ENCODE assay signal across 1 cellular context in the genomic region with DNA sequence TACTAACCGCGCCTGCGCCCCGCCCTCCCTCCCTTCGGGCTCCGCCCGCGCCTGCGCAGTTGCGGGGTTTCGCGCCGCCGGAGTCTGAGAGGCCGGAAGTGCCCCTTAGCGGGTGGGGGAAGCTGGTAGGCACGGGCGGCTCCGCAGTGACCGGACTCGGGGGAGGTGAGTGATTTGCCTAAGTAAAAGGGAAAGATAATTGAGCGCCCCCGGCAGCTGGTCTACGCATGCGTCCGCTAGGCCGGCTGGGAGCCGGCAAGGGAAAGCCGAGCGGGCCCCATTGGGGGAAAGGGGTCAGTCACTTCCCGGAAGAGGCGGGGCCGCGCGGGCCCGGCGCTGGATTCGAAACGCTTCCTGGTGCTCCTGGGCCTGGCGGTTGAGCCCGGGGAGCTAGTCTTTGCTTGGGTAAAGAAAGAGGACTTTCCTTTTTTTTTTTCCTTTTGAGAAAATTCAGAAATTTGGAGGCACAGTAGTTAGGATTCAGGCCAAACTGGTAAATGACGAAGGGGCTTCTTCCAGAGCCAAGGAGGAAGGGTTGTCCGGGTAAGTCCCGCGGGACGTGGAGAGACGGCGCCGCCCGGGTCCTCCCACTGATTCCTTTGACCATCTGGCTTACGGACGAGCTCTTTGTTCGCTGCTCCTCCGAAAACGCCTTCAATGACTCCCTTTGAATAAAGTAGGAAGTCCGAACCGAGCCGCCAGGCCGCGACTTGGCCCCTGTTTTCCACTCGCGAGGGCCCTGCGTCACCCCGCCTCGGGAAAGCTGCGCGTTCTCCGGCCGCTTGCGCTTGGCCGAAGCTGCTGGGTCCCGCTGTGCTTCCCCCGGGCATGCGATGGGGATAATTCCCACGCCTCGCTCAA.
TF ChIP-seq lines count a peak whose summit lies in the region.

A gene with protein sequence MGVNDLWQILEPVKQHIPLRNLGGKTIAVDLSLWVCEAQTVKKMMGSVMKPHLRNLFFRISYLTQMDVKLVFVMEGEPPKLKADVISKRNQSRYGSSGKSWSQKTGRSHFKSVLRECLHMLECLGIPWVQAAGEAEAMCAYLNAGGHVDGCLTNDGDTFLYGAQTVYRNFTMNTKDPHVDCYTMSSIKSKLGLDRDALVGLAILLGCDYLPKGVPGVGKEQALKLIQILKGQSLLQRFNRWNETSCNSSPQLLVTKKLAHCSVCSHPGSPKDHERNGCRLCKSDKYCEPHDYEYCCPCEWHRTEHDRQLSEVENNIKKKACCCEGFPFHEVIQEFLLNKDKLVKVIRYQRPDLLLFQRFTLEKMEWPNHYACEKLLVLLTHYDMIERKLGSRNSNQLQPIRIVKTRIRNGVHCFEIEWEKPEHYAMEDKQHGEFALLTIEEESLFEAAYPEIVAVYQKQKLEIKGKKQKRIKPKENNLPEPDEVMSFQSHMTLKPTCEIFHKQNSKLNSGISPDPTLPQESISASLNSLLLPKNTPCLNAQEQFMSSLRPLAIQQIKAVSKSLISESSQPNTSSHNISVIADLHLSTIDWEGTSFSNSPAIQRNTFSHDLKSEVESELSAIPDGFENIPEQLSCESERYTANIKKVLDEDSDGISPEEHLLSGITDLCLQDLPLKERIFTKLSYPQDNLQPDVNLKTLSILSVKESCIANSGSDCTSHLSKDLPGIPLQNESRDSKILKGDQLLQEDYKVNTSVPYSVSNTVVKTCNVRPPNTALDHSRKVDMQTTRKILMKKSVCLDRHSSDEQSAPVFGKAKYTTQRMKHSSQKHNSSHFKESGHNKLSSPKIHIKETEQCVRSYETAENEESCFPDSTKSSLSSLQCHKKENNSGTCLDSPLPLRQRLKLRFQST (plus strand): TSS at position 336 of the 861 bp plus-strand sequence. CDS start 5,806 bp downstream, outside the sequence.
A gene with protein sequence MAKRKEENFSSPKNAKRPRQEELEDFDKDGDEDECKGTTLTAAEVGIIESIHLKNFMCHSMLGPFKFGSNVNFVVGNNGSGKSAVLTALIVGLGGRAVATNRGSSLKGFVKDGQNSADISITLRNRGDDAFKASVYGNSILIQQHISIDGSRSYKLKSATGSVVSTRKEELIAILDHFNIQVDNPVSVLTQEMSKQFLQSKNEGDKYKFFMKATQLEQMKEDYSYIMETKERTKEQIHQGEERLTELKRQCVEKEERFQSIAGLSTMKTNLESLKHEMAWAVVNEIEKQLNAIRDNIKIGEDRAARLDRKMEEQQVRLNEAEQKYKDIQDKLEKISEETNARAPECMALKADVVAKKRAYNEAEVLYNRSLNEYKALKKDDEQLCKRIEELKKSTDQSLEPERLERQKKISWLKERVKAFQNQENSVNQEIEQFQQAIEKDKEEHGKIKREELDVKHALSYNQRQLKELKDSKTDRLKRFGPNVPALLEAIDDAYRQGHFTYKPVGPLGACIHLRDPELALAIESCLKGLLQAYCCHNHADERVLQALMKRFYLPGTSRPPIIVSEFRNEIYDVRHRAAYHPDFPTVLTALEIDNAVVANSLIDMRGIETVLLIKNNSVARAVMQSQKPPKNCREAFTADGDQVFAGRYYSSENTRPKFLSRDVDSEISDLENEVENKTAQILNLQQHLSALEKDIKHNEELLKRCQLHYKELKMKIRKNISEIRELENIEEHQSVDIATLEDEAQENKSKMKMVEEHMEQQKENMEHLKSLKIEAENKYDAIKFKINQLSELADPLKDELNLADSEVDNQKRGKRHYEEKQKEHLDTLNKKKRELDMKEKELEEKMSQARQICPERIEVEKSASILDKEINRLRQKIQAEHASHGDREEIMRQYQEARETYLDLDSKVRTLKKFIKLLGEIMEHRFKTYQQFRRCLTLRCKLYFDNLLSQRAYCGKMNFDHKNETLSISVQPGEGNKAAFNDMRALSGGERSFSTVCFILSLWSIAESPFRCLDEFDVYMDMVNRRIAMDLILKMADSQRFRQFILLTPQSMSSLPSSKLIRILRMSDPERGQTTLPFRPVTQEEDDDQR (minus strand): TSS at position 8 of the 861 bp plus-strand sequence. CDS start 7,864 bp downstream, outside the sequence.

TF ChIP-seq in K562, 482 proteins besides CTCF, POLR2A, EP300 and RAD21 (continued from another document and continues in another):
- TF ChIP-seq, protein P1, sequence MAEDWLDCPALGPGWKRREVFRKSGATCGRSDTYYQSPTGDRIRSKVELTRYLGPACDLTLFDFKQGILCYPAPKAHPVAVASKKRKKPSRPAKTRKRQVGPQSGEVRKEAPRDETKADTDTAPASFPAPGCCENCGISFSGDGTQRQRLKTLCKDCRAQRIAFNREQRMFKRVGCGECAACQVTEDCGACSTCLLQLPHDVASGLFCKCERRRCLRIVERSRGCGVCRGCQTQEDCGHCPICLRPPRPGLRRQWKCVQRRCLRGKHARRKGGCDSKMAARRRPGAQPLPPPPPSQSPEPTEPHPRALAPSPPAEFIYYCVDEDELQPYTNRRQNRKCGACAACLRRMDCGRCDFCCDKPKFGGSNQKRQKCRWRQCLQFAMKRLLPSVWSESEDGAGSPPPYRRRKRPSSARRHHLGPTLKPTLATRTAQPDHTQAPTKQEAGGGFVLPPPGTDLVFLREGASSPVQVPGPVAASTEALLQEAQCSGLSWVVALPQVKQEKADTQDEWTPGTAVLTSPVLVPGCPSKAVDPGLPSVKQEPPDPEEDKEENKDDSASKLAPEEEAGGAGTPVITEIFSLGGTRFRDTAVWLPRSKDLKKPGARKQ (CRISPR knock-in tag; IDR thresholded peaks at IDR 0.05): no peak
- TF ChIP-seq CEBPB (tag; IDR thresholded peaks at IDR 0.05): no peak
- TF ChIP-seq, protein P2, sequence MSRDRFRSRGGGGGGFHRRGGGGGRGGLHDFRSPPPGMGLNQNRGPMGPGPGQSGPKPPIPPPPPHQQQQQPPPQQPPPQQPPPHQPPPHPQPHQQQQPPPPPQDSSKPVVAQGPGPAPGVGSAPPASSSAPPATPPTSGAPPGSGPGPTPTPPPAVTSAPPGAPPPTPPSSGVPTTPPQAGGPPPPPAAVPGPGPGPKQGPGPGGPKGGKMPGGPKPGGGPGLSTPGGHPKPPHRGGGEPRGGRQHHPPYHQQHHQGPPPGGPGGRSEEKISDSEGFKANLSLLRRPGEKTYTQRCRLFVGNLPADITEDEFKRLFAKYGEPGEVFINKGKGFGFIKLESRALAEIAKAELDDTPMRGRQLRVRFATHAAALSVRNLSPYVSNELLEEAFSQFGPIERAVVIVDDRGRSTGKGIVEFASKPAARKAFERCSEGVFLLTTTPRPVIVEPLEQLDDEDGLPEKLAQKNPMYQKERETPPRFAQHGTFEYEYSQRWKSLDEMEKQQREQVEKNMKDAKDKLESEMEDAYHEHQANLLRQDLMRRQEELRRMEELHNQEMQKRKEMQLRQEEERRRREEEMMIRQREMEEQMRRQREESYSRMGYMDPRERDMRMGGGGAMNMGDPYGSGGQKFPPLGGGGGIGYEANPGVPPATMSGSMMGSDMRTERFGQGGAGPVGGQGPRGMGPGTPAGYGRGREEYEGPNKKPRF (IDR thresholded peaks at IDR 0.05; ENCODE audit: low read depth, low read length): no peak
- TF ChIP-seq TAF9B (IDR thresholded peaks at IDR 0.05; ENCODE audit: partially characterized antibody): peak; percentile 45
- TF ChIP-seq, protein P3, sequence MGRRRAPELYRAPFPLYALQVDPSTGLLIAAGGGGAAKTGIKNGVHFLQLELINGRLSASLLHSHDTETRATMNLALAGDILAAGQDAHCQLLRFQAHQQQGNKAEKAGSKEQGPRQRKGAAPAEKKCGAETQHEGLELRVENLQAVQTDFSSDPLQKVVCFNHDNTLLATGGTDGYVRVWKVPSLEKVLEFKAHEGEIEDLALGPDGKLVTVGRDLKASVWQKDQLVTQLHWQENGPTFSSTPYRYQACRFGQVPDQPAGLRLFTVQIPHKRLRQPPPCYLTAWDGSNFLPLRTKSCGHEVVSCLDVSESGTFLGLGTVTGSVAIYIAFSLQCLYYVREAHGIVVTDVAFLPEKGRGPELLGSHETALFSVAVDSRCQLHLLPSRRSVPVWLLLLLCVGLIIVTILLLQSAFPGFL (CRISPR knock-in tag; IDR thresholded peaks at IDR 0.05): no peak
- TF ChIP-seq NFXL1 (CRISPR knock-in tag; IDR thresholded peaks at IDR 0.05): no peak
- TF ChIP-seq TCF7 (IDR thresholded peaks at IDR 0.05; ENCODE audit: borderline replicate concordance): no peak
- no peak for TF ChIP-seq HNRNPL (IDR thresholded peaks at IDR 0.05; ENCODE audit: low read depth, low read length)
- TF ChIP-seq, protein P4, sequence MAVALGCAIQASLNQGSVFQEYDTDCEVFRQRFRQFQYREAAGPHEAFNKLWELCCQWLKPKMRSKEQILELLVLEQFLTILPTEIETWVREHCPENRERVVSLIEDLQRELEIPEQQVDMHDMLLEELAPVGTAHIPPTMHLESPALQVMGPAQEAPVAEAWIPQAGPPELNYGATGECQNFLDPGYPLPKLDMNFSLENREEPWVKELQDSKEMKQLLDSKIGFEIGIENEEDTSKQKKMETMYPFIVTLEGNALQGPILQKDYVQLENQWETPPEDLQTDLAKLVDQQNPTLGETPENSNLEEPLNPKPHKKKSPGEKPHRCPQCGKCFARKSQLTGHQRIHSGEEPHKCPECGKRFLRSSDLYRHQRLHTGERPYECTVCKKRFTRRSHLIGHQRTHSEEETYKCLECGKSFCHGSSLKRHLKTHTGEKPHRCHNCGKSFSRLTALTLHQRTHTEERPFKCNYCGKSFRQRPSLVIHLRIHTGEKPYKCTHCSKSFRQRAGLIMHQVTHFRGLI (CRISPR knock-in tag; IDR thresholded peaks at IDR 0.05): no peak
- TF ChIP-seq TEAD4 (IDR thresholded peaks at IDR 0.05; ENCODE audit: low read length): no peak
- no peak for TF ChIP-seq TEAD4 (CRISPR knock-in tag; IDR thresholded peaks at IDR 0.05; ENCODE audit: borderline replicate concordance)
- no peak for TF ChIP-seq IFI16 (CRISPR knock-in tag; IDR thresholded peaks at IDR 0.05)
- peak; percentile 88 for TF ChIP-seq ELF2 (CRISPR knock-in tag; IDR thresholded peaks at IDR 0.05)
- no peak for TF ChIP-seq SNIP1 (IDR thresholded peaks at IDR 0.05; ENCODE audit: low read depth)
- peak; percentile 58 for TF ChIP-seq SUPT5H (IDR thresholded peaks at IDR 0.05)
- TF ChIP-seq ETV5 (CRISPR knock-in tag; IDR thresholded peaks at IDR 0.05; ENCODE audit: low read depth): 0 out of 2 replicates have a peak, but pooled peaks have one; percentile 61
- no peak for TF ChIP-seq KHSRP (IDR thresholded peaks at IDR 0.05)
- peak; percentile 94 to 95 for TF ChIP-seq NRF1 (conservative IDR thresholded peaks at IDR 0.05 in 1 of 2, IDR thresholded peaks at IDR 0.05 in 1 of 2)
- TF ChIP-seq U2AF1 (optimal IDR thresholded peaks at IDR 0.05; ENCODE audit: low read depth, low read length): no peak
- TF ChIP-seq, protein P5, sequence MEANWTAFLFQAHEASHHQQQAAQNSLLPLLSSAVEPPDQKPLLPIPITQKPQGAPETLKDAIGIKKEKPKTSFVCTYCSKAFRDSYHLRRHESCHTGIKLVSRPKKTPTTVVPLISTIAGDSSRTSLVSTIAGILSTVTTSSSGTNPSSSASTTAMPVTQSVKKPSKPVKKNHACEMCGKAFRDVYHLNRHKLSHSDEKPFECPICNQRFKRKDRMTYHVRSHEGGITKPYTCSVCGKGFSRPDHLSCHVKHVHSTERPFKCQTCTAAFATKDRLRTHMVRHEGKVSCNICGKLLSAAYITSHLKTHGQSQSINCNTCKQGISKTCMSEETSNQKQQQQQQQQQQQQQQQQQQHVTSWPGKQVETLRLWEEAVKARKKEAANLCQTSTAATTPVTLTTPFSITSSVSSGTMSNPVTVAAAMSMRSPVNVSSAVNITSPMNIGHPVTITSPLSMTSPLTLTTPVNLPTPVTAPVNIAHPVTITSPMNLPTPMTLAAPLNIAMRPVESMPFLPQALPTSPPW (CRISPR knock-in tag; IDR thresholded peaks at IDR 0.05): peak; percentile 90
- TF ChIP-seq CREB1 (IDR thresholded peaks at IDR 0.05): no peak
- no peak for TF ChIP-seq CREB1 (CRISPR knock-in tag; IDR thresholded peaks at IDR 0.05)
- no peak for TF ChIP-seq BRF1 (IDR thresholded peaks at IDR 0.05; ENCODE audit: borderline replicate concordance, extremely low read depth, insufficient read length)
- no peak for TF ChIP-seq THRAP3 (IDR thresholded peaks at IDR 0.05; ENCODE audit: borderline replicate concordance)
- TF ChIP-seq MTA3 (IDR thresholded peaks at IDR 0.05; ENCODE audit: borderline replicate concordance): peak; percentile 11; the same call in 1 of the 2 replicates
- TF ChIP-seq HOXB6 (CRISPR knock-in tag; IDR thresholded peaks at IDR 0.05; ENCODE audit: borderline replicate concordance): no peak
- no peak for TF ChIP-seq ZNF561 (CRISPR knock-in tag; conservative IDR thresholded peaks at IDR 0.05)
- TF ChIP-seq ZZZ3 (IDR thresholded peaks at IDR 0.05): no peak
- TF ChIP-seq HMGN3 (IDR thresholded peaks at IDR 0.05; ENCODE audit: borderline replicate concordance, extremely low read depth, insufficient read length, low read depth, low read length): peak; percentile 50
- no peak for TF ChIP-seq KLF16 (IDR thresholded peaks at IDR 0.05)
- TF ChIP-seq SMARCC2 (IDR thresholded peaks at IDR 0.05; ENCODE audit: low read depth): no peak
- no peak for TF ChIP-seq TCFL5 (CRISPR knock-in tag; conservative IDR thresholded peaks at IDR 0.05)
- no peak for TF ChIP-seq PTRF (tag; IDR thresholded peaks at IDR 0.05)
- TF ChIP-seq MEIS2 (IDR thresholded peaks at IDR 0.05; ENCODE audit: partially characterized antibody): peak; percentile 69
- peak; percentile 60; the same call in 1 of the 2 replicates for TF ChIP-seq MYBL2 (IDR thresholded peaks at IDR 0.05; ENCODE audit: low read depth)
- TF ChIP-seq MYBL2 (CRISPR knock-in tag; IDR thresholded peaks at IDR 0.05; ENCODE audit: borderline replicate concordance): no peak
- no peak for TF ChIP-seq ZNF282 (CRISPR knock-in tag; IDR thresholded peaks at IDR 0.05)
- TF ChIP-seq ZNF507 (tag; conservative IDR thresholded peaks at IDR 0.05): no peak
- TF ChIP-seq, protein P6, sequence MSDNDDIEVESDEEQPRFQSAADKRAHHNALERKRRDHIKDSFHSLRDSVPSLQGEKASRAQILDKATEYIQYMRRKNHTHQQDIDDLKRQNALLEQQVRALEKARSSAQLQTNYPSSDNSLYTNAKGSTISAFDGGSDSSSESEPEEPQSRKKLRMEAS (CRISPR knock-in tag; IDR thresholded peaks at IDR 0.05): peak; percentile 5; the same call in 1 of the 2 replicates
- TF ChIP-seq TGIF2 (CRISPR knock-in tag; IDR thresholded peaks at IDR 0.05): no peak
- no peak for TF ChIP-seq KDM1A (IDR thresholded peaks at IDR 0.05)
- TF ChIP-seq, protein P7, sequence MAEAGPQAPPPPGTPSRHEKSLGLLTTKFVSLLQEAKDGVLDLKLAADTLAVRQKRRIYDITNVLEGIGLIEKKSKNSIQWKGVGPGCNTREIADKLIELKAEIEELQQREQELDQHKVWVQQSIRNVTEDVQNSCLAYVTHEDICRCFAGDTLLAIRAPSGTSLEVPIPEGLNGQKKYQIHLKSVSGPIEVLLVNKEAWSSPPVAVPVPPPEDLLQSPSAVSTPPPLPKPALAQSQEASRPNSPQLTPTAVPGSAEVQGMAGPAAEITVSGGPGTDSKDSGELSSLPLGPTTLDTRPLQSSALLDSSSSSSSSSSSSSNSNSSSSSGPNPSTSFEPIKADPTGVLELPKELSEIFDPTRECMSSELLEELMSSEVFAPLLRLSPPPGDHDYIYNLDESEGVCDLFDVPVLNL (CRISPR knock-in tag; IDR thresholded peaks at IDR 0.05; ENCODE audit: low read depth): peak; percentile 88; the same call in 1 of the 2 replicates
- TF ChIP-seq, protein P8, sequence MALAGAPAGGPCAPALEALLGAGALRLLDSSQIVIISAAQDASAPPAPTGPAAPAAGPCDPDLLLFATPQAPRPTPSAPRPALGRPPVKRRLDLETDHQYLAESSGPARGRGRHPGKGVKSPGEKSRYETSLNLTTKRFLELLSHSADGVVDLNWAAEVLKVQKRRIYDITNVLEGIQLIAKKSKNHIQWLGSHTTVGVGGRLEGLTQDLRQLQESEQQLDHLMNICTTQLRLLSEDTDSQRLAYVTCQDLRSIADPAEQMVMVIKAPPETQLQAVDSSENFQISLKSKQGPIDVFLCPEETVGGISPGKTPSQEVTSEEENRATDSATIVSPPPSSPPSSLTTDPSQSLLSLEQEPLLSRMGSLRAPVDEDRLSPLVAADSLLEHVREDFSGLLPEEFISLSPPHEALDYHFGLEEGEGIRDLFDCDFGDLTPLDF (CRISPR knock-in tag; IDR thresholded peaks at IDR 0.05): no peak
